ENCODE assay signal across 2 cellular contexts in the genomic region with DNA sequence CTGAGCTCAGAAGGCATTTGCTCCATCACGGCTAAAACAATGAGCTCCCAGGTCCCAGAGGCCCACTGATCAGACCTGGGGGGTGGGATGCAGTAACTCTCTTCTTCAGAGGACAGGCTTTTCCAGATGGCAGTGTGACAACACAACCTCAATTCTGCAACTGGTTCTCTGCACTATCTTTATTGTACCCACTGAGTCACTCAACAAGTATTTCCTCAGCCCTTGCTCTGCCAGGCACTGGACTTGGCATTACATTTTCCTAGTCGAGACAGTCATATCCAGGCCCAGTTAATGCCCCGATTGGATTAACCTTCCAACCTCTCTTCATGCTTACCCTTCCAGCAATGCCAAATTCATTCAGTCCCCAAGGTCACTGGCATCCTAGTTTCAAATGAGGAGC.
TF ChIP-seq lines count a peak whose summit lies in the region.

No MANE protein-coding gene starts in this region.

TF ChIP-seq in HCT116, 20 proteins besides CTCF, POLR2A, EP300 and RAD21 (continued from another document):
- TF ChIP-seq REST (IDR thresholded peaks at IDR 0.05; ENCODE audit: low read depth) (no peak), CBX3 (IDR thresholded peaks at IDR 0.05; ENCODE audit: low read depth) (0 out of 2 replicates have a peak, but pooled peaks have one; percentile 44), SRF (IDR thresholded peaks at IDR 0.05; ENCODE audit: low read depth) (no peak), EZH2 (IDR thresholded peaks at IDR 0.05) (no peak), ATF3 (IDR thresholded peaks at IDR 0.05) (no peak), ELF1 (IDR thresholded peaks at IDR 0.05; ENCODE audit: borderline replicate concordance, low read depth) (no peak), YY1 (IDR thresholded peaks at IDR 0.05; ENCODE audit: extremely low read depth, insufficient replicate concordance, low read depth, low read length) (no peak), JUND (IDR thresholded peaks at IDR 0.05) (peak; percentile 61), SP1 (IDR thresholded peaks at IDR 0.05; ENCODE audit: low read depth) (peak; percentile 45)

TF ChIP-seq in SK-N-SH, 30 proteins besides CTCF, POLR2A, EP300 and RAD21 (continued from another document):
- no peak for TF ChIP-seq REST (IDR thresholded peaks at IDR 0.05; ENCODE audit: low read depth, low read length)
